In genomic region chr19:34501339-34502320, GRCh38 we compare ENCODE assay signal across 8 cellular contexts. TPM values are rescaled to one million over a fixed set of nuclear protein-coding genes. Genes with fewer than 3 reads are reported as not detected.
A peak's percentile ranks its signal among the peaks of the same experiment; 100 is the strongest.
DNase-seq lines count a peak whose midpoint lies in the region; ATAC-seq and TF ChIP-seq lines count a peak whose summit lies in the region.

No MANE protein-coding gene starts in this region.

- H3K9me3 Mint-ChIP-seq in Calu3 (ENCODE audit: low read depth, unreplicated experiment): no peaks in the 10 kb centered on the region
- no peaks in the 10 kb centered on the region for H3K9me3 Mint-ChIP-seq in natural killer cell
- H3K9me3 Mint-ChIP-seq in stimulated activated memory B cell treated with anti-CD40 and anti-IgM and Interleukin-4, amounts not matched to agents 10 μg/mL and 1 μg/mL and 100 μg/mL, for 72 hours: no peaks in the 10 kb centered on the region

- H3K36me3 ChIP-seq in esophagus squamous epithelium: peaks cover 0 to 16% (median 0%) of the 10 kb centered on the region in 3 donors

- peak; percentile 99 for DNase-seq in Calu3
- DNase-seq in KG1 (lab: John Stamatoyannopoulos, UW): peak; percentile 43
- DNase-seq in OCI-M2 (lab: John Stamatoyannopoulos, UW; ENCODE audit: unreplicated experiment): peak; percentile 97
- DNase-seq in activated T-cell treated with anti-CD3 and anti-CD28 coated beads, Interleukin-2, amount 50 U/mL, for 1 hour: peak; percentile 89
- no peak for DNase-seq in esophagus squamous epithelium (lab: John Stamatoyannopoulos, UW)
- peak; percentile 84 for DNase-seq in natural killer cell

- no peak for TF ChIP-seq POLR2A in esophagus squamous epithelium (IDR thresholded peaks at IDR 0.05)

- peak overlapping the region in 1 of 4 donors; percentile 25 for H3K27ac ChIP-seq in esophagus squamous epithelium

- 57 to 61% methylated on average over 18 to 19 of the region's 40 CpGs for WGBS in esophagus squamous epithelium, 2 donors

- no TSS peak for BruUV-seq in Calu3 (replicated peaks; lab: Mats Ljungman, UMichigan)

- CTCF ChIA-PET in Calu3 (lab: Charles Lee): no interaction called here

- peak overlapping the region in 1 of 4 donors; percentile 23 for H3K4me3 ChIP-seq in esophagus squamous epithelium

- H3K36me3 Mint-ChIP-seq in Calu3 (ENCODE audit: insufficient read depth, unreplicated experiment) (peaks cover 6% of the 10 kb centered on the region), natural killer cell (no peaks in the 10 kb centered on the region)
- H3K36me3 Mint-ChIP-seq in stimulated activated memory B cell treated with anti-CD40 and anti-IgM and Interleukin-4, amounts not matched to agents 10 μg/mL and 1 μg/mL and 100 μg/mL, for 72 hours: no peaks in the 10 kb centered on the region

- H3K27me3 Mint-ChIP-seq in Calu3 (ENCODE audit: unreplicated experiment): no peaks in the 10 kb centered on the region
- H3K27me3 Mint-ChIP-seq in natural killer cell (ENCODE audit: low read depth in 2 of 2): no peaks in the 10 kb centered on the region
- peaks cover 28% of the 10 kb centered on the region for H3K27me3 Mint-ChIP-seq in stimulated activated memory B cell treated with anti-CD40 and anti-IgM and Interleukin-4, amounts not matched to agents 10 μg/mL and 1 μg/mL and 100 μg/mL, for 72 hours

- H3K4me3 Mint-ChIP-seq in Calu3 (ENCODE audit: low read depth, unreplicated experiment) (no peak overlapping the region), natural killer cell (no peak overlapping the region)
- H3K4me3 Mint-ChIP-seq in stimulated activated memory B cell treated with anti-CD40 and anti-IgM and Interleukin-4, amounts not matched to agents 10 μg/mL and 1 μg/mL and 100 μg/mL, for 72 hours: peak overlapping the region; percentile 45

- peaks cover 0 to 6% (median 0%) of the 10 kb centered on the region in 4 donors for H3K27me3 ChIP-seq in esophagus squamous epithelium

- H3K27ac Mint-ChIP-seq in Calu3 (ENCODE audit: unreplicated experiment) (no peak overlapping the region), natural killer cell (no peak overlapping the region)
- H3K27ac Mint-ChIP-seq in stimulated activated memory B cell treated with anti-CD40 and anti-IgM and Interleukin-4, amounts not matched to agents 10 μg/mL and 1 μg/mL and 100 μg/mL, for 72 hours: no peak overlapping the region

- peak; percentile 99 for TF ChIP-seq CTCF in Calu3 (IDR thresholded peaks at IDR 0.05; ENCODE audit: unreplicated experiment)
- TF ChIP-seq CTCF in esophagus squamous epithelium (IDR thresholded peaks at IDR 0.05): peak; percentile 90 to 99 (median 98)
- TF ChIP-seq CTCF in natural killer cell (IDR thresholded peaks at IDR 0.05): peak; percentile 88

- intact Hi-C loops in Calu3 (cut with micrococcal nuclease; ENCODE audit: unreplicated experiment) (loop anchor here (1.0 kb wide), 1 partner anchor 211 kb away; no protein-coding TSS in a partner anchor), esophagus squamous epithelium (cut with DNase I) (no loop called here), natural killer cell (cut with micrococcal nuclease) (loop anchor here (1.0 kb wide), 1 partner anchor 211 kb away; no protein-coding TSS in a partner anchor)

- no peaks in the 10 kb centered on the region for H3K9me3 ChIP-seq in esophagus squamous epithelium

- H3K4me1 ChIP-seq in esophagus squamous epithelium: peaks cover 0 to 18% (median 6%) of the 10 kb centered on the region in 3 donors

- ATAC-seq in GM21515 (IDR thresholded peaks at IDR 0.05; ENCODE audit: unreplicated experiment): peak; percentile 79
- peak; percentile 88 to 95 (median 91) for ATAC-seq in natural killer cell
- ATAC-seq in stimulated activated memory B cell treated with anti-CD40 and anti-IgM and Interleukin-4, amounts not matched to agents 10 μg/mL and 1 μg/mL and 100 μg/mL, for 72 hours: peak; percentile 82

- H3K4me1 Mint-ChIP-seq in Calu3 (ENCODE audit: low read depth, unreplicated experiment): peaks cover 6% of the 10 kb centered on the region
- peaks cover 0 to 6% of the 10 kb centered on the region in 2 donors for H3K4me1 Mint-ChIP-seq in natural killer cell
- peaks cover 23% of the 10 kb centered on the region for H3K4me1 Mint-ChIP-seq in stimulated activated memory B cell treated with anti-CD40 and anti-IgM and Interleukin-4, amounts not matched to agents 10 μg/mL and 1 μg/mL and 100 μg/mL, for 72 hours

RNA-seq across cellular contexts. Expression of gene WTIP, which starts 20.1 kb away (rescaled TPM):
- 5.3 and 6.9 TPM in 2 replicates for total RNA-seq in Calu3 (2022)
- total RNA-seq in esophagus squamous epithelium: 1 to 10 TPM in 3 of 4 donors, under 1 TPM in 1; 0.49 to 9.3 (median 2.4) TPM
- under 1 TPM; 0.12 to 0.83 (median 0.45) TPM for total RNA-seq in natural killer cell
